Comparison of ENCODE assay signal across 1 cellular context in the genomic region with DNA sequence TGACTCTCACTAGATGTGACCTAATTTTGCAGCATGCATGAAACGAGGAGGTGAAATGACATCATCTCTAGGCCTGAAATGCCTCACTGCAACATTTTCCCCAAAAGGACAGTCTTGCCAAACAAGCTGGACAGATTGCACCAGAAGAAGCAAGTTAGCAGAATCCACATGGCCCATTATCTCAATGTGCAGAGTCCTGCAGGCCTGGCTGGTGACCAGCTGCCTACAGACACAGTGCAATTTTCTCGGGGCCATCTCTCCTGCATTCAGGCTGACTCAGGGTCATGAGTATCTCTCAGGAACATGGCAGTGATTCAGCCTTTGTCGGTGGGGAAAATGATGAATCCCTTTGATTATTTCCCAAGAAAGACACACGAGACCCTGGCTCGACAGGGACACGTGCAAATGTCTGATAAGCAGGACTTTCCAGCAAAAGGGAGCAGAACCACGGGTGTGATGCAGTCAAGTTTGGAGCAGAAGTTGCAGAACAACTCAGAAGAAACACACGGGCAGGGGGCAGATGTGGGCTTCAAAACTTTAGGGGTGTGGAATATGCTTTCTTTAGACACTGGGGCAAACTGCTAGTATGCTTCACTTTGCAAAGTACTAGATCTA.
A peak's percentile ranks its signal among the peaks of the same experiment; 100 is the strongest.
TF ChIP-seq lines count a peak whose summit lies in the region.

No MANE protein-coding gene starts in this region.

TF ChIP-seq in K562, 482 proteins besides CTCF, POLR2A, EP300 and RAD21 (continued from another document and continues in another):
- TF ChIP-seq, protein P1, sequence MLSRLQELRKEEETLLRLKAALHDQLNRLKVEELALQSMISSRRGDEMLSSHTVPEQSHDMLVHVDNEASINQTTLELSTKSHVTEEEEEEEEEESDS (CRISPR knock-in tag; IDR thresholded peaks at IDR 0.05) = no peak
- TF ChIP-seq JUN (IDR thresholded peaks at IDR 0.05; ENCODE audit: borderline replicate concordance, low read depth, low read length) (peak; percentile 95), JUN (CRISPR knock-in tag; IDR thresholded peaks at IDR 0.05; ENCODE audit: borderline replicate concordance) (no peak; the same call in 1 of the 2 replicates), NFATC3 (IDR thresholded peaks at IDR 0.05) (peak; percentile 55; the same call in 1 of the 2 replicates), PHF8 (IDR thresholded peaks at IDR 0.05; ENCODE audit: borderline replicate concordance, low read length) (no peak), KDM2B (CRISPR knock-in tag; IDR thresholded peaks at IDR 0.05) (no peak), HDAC3 (IDR thresholded peaks at IDR 0.05; ENCODE audit: borderline replicate concordance, partially characterized antibody) (peak; percentile 93), KDM1A (IDR thresholded peaks at IDR 0.05) (peak; percentile 98 to 99), SMAD2 (IDR thresholded peaks at IDR 0.05; ENCODE audit: low read depth, low read length) (no peak), ZNF224 (CRISPR knock-in tag; IDR thresholded peaks at IDR 0.05) (no peak), CREB1 (IDR thresholded peaks at IDR 0.05) (peak; percentile 52; the same call in 1 of the 2 replicates), CREB1 (CRISPR knock-in tag; IDR thresholded peaks at IDR 0.05) (no peak; the same call in 1 of the 2 replicates), ZZZ3 (IDR thresholded peaks at IDR 0.05) (0 out of 2 replicates have a peak, but pooled peaks have one; percentile 46), ZNF764 (CRISPR knock-in tag; IDR thresholded peaks at IDR 0.05; ENCODE audit: low read depth) (no peak), NCOA2 (IDR thresholded peaks at IDR 0.05; ENCODE audit: partially characterized antibody in 2 of 2) (no peak), RBM15 (IDR thresholded peaks at IDR 0.05; ENCODE audit: insufficient read depth, low read length) (no peak), GATAD2A (IDR thresholded peaks at IDR 0.05) (0 out of 2 replicates have a peak, but pooled peaks have one; percentile 64), GABPB1 (CRISPR knock-in tag; IDR thresholded peaks at IDR 0.05) (no peak), PHF21A (IDR thresholded peaks at IDR 0.05; ENCODE audit: borderline replicate concordance, low read depth) (peak; percentile 82), RFX5 (IDR thresholded peaks at IDR 0.05; ENCODE audit: low read depth, low read length) (no peak), POLR3G (IDR thresholded peaks at IDR 0.05; ENCODE audit: extremely low read depth, insufficient read length, insufficient replicate concordance) (no peak), SOX6 (IDR thresholded peaks at IDR 0.05) (peak; percentile 98), EWSR1 (IDR thresholded peaks at IDR 0.05; ENCODE audit: borderline replicate concordance, low read depth, partially characterized antibody) (no peak), CBFA2T3 (IDR thresholded peaks at IDR 0.05) (peak; percentile 99), ZNF134 (CRISPR knock-in tag; conservative IDR thresholded peaks at IDR 0.05) (no peak; the same call in 1 of the 2 replicates), GTF2F1 (IDR thresholded peaks at IDR 0.05; ENCODE audit: low read depth, low read length) (no peak), RB1 (IDR thresholded peaks at IDR 0.05; ENCODE audit: low read depth) (no peak; the same call in 1 of the 2 replicates), BHLHE40 (IDR thresholded peaks at IDR 0.05; ENCODE audit: low read length) (peak; percentile 99), MEF2D (tag; conservative IDR thresholded peaks at IDR 0.05; ENCODE audit: low read depth) (peak; percentile 84), BDP1 (IDR thresholded peaks at IDR 0.05; ENCODE audit: insufficient read depth, insufficient read length) (no peak), KLF1 (tag; IDR thresholded peaks at IDR 0.05) (no peak), U2AF2 (optimal IDR thresholded peaks at IDR 0.05; ENCODE audit: low read depth, low read length) (no peak), ZBTB7A (IDR thresholded peaks at IDR 0.05; ENCODE audit: borderline replicate concordance, control insufficient read depth, low read depth, low read length) (no peak), MEIS2 (IDR thresholded peaks at IDR 0.05; ENCODE audit: partially characterized antibody) (peak; percentile 73), ZNF121 (CRISPR knock-in tag; conservative IDR thresholded peaks at IDR 0.05) (no peak), ASH1L (IDR thresholded peaks at IDR 0.05; ENCODE audit: borderline replicate concordance, low read depth, partially characterized antibody) (no peak), SIN3A (IDR thresholded peaks at IDR 0.05; ENCODE audit: borderline replicate concordance in 2 of 2, control insufficient read depth in 1 of 2, low read depth in 2 of 2, low read length in 2 of 2) (no peak), KHSRP (IDR thresholded peaks at IDR 0.05) (0 out of 2 replicates have a peak, but pooled peaks have one; percentile 58), HIVEP1 (CRISPR knock-in tag; IDR thresholded peaks at IDR 0.05) (no peak)
- TF ChIP-seq, protein P2, sequence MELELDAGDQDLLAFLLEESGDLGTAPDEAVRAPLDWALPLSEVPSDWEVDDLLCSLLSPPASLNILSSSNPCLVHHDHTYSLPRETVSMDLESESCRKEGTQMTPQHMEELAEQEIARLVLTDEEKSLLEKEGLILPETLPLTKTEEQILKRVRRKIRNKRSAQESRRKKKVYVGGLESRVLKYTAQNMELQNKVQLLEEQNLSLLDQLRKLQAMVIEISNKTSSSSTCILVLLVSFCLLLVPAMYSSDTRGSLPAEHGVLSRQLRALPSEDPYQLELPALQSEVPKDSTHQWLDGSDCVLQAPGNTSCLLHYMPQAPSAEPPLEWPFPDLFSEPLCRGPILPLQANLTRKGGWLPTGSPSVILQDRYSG (tag; conservative IDR thresholded peaks at IDR 0.05; ENCODE audit: low read depth) = 0 out of 2 replicates have a peak, but pooled peaks have one; percentile 66
- TF ChIP-seq, protein P3, sequence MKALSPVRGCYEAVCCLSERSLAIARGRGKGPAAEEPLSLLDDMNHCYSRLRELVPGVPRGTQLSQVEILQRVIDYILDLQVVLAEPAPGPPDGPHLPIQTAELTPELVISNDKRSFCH (CRISPR knock-in tag; IDR thresholded peaks at IDR 0.05) = no peak
- TF ChIP-seq, protein P3 (tag; IDR thresholded peaks at IDR 0.05) = peak; percentile 51; the same call in 1 of the 2 replicates
- TF ChIP-seq, protein P4, sequence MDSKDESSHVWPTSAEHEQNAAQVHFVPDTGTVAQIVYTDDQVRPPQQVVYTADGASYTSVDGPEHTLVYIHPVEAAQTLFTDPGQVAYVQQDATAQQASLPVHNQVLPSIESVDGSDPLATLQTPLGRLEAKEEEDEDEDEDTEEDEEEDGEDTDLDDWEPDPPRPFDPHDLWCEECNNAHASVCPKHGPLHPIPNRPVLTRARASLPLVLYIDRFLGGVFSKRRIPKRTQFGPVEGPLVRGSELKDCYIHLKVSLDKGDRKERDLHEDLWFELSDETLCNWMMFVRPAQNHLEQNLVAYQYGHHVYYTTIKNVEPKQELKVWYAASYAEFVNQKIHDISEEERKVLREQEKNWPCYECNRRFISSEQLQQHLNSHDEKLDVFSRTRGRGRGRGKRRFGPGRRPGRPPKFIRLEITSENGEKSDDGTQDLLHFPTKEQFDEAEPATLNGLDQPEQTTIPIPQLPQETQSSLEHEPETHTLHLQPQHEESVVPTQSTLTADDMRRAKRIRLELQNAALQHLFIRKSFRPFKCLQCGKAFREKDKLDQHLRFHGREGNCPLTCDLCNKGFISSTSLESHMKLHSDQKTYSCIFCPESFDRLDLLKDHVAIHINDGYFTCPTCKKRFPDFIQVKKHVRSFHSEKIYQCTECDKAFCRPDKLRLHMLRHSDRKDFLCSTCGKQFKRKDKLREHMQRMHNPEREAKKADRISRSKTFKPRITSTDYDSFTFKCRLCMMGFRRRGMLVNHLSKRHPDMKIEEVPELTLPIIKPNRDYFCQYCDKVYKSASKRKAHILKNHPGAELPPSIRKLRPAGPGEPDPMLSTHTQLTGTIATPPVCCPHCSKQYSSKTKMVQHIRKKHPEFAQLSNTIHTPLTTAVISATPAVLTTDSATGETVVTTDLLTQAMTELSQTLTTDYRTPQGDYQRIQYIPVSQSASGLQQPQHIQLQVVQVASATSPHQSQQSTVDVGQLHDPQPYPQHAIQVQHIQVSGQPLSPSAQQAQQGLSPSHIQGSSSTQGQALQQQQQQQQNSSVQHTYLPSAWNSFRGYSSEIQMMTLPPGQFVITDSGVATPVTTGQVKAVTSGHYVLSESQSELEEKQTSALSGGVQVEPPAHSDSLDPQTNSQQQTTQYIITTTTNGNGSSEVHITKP (IDR thresholded peaks at IDR 0.05; ENCODE audit: partially characterized antibody) = no peak
- TF ChIP-seq, protein P5, sequence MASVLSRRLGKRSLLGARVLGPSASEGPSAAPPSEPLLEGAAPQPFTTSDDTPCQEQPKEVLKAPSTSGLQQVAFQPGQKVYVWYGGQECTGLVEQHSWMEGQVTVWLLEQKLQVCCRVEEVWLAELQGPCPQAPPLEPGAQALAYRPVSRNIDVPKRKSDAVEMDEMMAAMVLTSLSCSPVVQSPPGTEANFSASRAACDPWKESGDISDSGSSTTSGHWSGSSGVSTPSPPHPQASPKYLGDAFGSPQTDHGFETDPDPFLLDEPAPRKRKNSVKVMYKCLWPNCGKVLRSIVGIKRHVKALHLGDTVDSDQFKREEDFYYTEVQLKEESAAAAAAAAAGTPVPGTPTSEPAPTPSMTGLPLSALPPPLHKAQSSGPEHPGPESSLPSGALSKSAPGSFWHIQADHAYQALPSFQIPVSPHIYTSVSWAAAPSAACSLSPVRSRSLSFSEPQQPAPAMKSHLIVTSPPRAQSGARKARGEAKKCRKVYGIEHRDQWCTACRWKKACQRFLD (CRISPR knock-in tag; IDR thresholded peaks at IDR 0.05) = peak; percentile 95
- TF ChIP-seq, protein P6, sequence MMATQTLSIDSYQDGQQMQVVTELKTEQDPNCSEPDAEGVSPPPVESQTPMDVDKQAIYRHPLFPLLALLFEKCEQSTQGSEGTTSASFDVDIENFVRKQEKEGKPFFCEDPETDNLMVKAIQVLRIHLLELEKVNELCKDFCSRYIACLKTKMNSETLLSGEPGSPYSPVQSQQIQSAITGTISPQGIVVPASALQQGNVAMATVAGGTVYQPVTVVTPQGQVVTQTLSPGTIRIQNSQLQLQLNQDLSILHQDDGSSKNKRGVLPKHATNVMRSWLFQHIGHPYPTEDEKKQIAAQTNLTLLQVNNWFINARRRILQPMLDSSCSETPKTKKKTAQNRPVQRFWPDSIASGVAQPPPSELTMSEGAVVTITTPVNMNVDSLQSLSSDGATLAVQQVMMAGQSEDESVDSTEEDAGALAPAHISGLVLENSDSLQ (IDR thresholded peaks at IDR 0.05) = peak; percentile 33; the same call in 1 of the 2 replicates
- TF ChIP-seq, protein P7, sequence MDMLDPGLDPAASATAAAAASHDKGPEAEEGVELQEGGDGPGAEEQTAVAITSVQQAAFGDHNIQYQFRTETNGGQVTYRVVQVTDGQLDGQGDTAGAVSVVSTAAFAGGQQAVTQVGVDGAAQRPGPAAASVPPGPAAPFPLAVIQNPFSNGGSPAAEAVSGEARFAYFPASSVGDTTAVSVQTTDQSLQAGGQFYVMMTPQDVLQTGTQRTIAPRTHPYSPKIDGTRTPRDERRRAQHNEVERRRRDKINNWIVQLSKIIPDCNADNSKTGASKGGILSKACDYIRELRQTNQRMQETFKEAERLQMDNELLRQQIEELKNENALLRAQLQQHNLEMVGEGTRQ (CRISPR knock-in tag; IDR thresholded peaks at IDR 0.05) = no peak; the same call in 1 of the 2 replicates
- TF ChIP-seq, protein P8, sequence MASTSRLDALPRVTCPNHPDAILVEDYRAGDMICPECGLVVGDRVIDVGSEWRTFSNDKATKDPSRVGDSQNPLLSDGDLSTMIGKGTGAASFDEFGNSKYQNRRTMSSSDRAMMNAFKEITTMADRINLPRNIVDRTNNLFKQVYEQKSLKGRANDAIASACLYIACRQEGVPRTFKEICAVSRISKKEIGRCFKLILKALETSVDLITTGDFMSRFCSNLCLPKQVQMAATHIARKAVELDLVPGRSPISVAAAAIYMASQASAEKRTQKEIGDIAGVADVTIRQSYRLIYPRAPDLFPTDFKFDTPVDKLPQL (IDR thresholded peaks at IDR 0.05; ENCODE audit: extremely low read depth, insufficient read length) = no peak
- TF ChIP-seq, protein P9, sequence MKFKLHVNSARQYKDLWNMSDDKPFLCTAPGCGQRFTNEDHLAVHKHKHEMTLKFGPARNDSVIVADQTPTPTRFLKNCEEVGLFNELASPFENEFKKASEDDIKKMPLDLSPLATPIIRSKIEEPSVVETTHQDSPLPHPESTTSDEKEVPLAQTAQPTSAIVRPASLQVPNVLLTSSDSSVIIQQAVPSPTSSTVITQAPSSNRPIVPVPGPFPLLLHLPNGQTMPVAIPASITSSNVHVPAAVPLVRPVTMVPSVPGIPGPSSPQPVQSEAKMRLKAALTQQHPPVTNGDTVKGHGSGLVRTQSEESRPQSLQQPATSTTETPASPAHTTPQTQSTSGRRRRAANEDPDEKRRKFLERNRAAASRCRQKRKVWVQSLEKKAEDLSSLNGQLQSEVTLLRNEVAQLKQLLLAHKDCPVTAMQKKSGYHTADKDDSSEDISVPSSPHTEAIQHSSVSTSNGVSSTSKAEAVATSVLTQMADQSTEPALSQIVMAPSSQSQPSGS (CRISPR knock-in tag; IDR thresholded peaks at IDR 0.05) = no peak
- TF ChIP-seq, protein P10, sequence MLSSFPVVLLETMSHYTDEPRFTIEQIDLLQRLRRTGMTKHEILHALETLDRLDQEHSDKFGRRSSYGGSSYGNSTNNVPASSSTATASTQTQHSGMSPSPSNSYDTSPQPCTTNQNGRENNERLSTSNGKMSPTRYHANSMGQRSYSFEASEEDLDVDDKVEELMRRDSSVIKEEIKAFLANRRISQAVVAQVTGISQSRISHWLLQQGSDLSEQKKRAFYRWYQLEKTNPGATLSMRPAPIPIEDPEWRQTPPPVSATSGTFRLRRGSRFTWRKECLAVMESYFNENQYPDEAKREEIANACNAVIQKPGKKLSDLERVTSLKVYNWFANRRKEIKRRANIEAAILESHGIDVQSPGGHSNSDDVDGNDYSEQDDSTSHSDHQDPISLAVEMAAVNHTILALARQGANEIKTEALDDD (IDR thresholded peaks at IDR 0.05) = peak; percentile 47
- TF ChIP-seq, protein P11, sequence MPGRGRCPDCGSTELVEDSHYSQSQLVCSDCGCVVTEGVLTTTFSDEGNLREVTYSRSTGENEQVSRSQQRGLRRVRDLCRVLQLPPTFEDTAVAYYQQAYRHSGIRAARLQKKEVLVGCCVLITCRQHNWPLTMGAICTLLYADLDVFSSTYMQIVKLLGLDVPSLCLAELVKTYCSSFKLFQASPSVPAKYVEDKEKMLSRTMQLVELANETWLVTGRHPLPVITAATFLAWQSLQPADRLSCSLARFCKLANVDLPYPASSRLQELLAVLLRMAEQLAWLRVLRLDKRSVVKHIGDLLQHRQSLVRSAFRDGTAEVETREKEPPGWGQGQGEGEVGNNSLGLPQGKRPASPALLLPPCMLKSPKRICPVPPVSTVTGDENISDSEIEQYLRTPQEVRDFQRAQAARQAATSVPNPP (IDR thresholded peaks at IDR 0.05; ENCODE audit: borderline replicate concordance, insufficient read depth, insufficient read length) = no peak
- TF ChIP-seq, protein P12, sequence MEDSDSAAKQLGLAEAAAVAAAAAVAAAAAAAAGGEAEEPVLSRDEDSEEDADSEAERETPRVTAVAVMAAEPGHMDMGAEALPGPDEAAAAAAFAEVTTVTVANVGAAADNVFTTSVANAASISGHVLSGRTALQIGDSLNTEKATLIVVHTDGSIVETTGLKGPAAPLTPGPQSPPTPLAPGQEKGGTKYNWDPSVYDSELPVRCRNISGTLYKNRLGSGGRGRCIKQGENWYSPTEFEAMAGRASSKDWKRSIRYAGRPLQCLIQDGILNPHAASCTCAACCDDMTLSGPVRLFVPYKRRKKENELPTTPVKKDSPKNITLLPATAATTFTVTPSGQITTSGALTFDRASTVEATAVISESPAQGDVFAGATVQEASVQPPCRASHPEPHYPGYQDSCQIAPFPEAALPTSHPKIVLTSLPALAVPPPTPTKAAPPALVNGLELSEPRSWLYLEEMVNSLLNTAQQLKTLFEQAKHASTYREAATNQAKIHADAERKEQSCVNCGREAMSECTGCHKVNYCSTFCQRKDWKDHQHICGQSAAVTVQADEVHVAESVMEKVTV (CRISPR knock-in tag; IDR thresholded peaks at IDR 0.05) = no peak
